1 cellular context compared by ENCODE assay signal in the genomic region with DNA sequence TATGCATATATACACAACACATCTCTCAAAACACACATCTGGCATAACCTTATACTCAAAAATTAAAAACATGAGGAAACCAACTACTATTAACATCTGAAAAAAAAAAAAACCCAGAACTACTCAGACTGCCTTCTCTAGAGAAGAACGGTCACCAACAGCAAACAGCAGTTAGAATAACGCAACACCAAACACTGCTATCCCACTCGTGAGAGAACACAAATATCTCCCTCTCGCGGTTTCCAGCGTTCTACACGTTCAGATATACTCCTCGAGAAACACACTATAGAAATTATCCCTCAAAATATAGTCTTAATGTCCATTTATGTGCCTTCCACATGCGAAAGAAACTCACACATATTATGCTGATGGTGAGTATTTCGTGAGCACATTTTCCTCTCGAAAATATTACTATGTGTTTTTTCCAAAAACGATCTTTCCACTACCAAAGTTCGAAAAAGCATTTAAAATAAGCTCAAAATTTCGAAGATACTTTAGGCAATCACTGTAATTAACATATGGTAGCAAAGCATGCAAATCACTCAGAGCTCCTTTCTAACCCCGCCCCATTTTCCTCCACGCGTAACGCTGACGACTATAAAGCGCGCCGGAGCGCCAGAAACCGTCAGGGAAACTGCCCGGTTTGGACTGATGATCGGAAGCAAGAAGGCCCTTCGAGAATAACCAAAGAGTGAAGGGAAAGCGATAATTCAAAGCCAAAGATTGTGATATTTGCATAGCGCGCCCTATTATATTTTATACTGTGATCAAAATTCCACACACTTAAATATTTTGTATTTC.
TF ChIP-seq lines count a peak whose summit lies in the region.

No MANE protein-coding gene starts in this region.

TF ChIP-seq in HepG2, 621 proteins besides CTCF, POLR2A, EP300 and RAD21 (continued from another document and continues in another):
- TF ChIP-seq RERE (CRISPR knock-in tag; IDR thresholded peaks at IDR 0.05; ENCODE audit: low read depth), result peak; percentile 79; the same call in 1 of the 2 replicates
- peak; percentile 98 for TF ChIP-seq SIN3A (IDR thresholded peaks at IDR 0.05; ENCODE audit: borderline replicate concordance, low read depth, low read length)
- no peak for TF ChIP-seq MZF1 (CRISPR knock-in tag; IDR thresholded peaks at IDR 0.05; ENCODE audit: borderline replicate concordance)
- TF ChIP-seq ZNF766 (CRISPR knock-in tag; IDR thresholded peaks at IDR 0.05; ENCODE audit: borderline replicate concordance), result peak; percentile 90; the same call in 1 of the 2 replicates
- TF ChIP-seq, protein P1, sequence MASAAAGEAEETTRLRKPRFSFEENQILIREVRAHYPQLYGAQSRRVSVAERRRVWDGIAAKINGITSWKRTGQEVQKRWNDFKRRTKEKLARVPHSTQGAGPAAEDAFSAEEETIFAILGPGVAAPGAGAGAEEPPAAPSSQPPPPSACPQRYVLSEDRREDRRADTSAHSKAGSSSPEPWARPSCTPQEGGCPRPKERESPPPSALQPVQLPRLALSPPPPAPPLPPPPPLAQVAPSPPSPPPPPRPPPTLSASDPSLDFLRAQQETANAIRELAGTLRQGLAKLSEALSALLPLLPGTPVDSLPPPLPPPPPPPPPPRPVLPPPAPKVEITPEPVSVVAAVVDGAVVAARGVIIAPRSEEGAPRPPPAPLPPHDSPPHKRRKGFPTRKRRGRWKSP (CRISPR knock-in tag; IDR thresholded peaks at IDR 0.05), result peak; percentile 88; the same call in 1 of the 2 replicates
- no peak; the same call in 1 of the 2 replicates for TF ChIP-seq ARHGAP35 (CRISPR knock-in tag; IDR thresholded peaks at IDR 0.05; ENCODE audit: borderline replicate concordance)
- peak; percentile 99 for TF ChIP-seq STAT6 (CRISPR knock-in tag; IDR thresholded peaks at IDR 0.05; ENCODE audit: borderline replicate concordance)
- TF ChIP-seq, protein P2, sequence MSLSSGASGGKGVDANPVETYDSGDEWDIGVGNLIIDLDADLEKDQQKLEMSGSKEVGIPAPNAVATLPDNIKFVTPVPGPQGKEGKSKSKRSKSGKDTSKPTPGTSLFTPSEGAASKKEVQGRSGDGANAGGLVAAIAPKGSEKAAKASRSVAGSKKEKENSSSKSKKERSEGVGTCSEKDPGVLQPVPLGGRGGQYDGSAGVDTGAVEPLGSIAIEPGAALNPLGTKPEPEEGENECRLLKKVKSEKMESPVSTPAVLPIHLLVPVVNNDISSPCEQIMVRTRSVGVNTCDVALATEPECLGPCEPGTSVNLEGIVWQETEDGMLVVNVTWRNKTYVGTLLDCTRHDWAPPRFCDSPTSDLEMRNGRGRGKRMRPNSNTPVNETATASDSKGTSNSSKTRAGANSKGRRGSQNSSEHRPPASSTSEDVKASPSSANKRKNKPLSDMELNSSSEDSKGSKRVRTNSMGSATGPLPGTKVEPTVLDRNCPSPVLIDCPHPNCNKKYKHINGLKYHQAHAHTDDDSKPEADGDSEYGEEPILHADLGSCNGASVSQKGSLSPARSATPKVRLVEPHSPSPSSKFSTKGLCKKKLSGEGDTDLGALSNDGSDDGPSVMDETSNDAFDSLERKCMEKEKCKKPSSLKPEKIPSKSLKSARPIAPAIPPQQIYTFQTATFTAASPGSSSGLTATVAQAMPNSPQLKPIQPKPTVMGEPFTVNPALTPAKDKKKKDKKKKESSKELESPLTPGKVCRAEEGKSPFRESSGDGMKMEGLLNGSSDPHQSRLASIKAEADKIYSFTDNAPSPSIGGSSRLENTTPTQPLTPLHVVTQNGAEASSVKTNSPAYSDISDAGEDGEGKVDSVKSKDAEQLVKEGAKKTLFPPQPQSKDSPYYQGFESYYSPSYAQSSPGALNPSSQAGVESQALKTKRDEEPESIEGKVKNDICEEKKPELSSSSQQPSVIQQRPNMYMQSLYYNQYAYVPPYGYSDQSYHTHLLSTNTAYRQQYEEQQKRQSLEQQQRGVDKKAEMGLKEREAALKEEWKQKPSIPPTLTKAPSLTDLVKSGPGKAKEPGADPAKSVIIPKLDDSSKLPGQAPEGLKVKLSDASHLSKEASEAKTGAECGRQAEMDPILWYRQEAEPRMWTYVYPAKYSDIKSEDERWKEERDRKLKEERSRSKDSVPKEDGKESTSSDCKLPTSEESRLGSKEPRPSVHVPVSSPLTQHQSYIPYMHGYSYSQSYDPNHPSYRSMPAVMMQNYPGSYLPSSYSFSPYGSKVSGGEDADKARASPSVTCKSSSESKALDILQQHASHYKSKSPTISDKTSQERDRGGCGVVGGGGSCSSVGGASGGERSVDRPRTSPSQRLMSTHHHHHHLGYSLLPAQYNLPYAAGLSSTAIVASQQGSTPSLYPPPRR (CRISPR knock-in tag; IDR thresholded peaks at IDR 0.05; ENCODE audit: borderline replicate concordance), result peak; percentile 83
- no peak; the same call in 1 of the 2 replicates for TF ChIP-seq PLSCR1 (CRISPR knock-in tag; IDR thresholded peaks at IDR 0.05; ENCODE audit: borderline replicate concordance)
- TF ChIP-seq FOXM1 (CRISPR knock-in tag; IDR thresholded peaks at IDR 0.05), result peak; percentile 90
- peak; percentile 83; the same call in 1 of the 2 replicates for TF ChIP-seq ZKSCAN8 (CRISPR knock-in tag; IDR thresholded peaks at IDR 0.05; ENCODE audit: borderline replicate concordance)
- peak; percentile 100 for TF ChIP-seq POLR2G (IDR thresholded peaks at IDR 0.05; ENCODE audit: low read depth, low read length)
- TF ChIP-seq MTF2 (CRISPR knock-in tag; IDR thresholded peaks at IDR 0.05; ENCODE audit: borderline replicate concordance), result no peak
- TF ChIP-seq HHEX (CRISPR knock-in tag; IDR thresholded peaks at IDR 0.05), result no peak
- TF ChIP-seq POLR2AphosphoS2 (IDR thresholded peaks at IDR 0.05; ENCODE audit: low read depth, low read length), result peak; percentile 100
- peak; percentile 100 for TF ChIP-seq CBX1 (IDR thresholded peaks at IDR 0.05; ENCODE audit: low read depth)
- peak; percentile 90 for TF ChIP-seq HMG20B (CRISPR knock-in tag; conservative IDR thresholded peaks at IDR 0.05)
- peak; percentile 88 for TF ChIP-seq RXRB (CRISPR knock-in tag; IDR thresholded peaks at IDR 0.05; ENCODE audit: borderline replicate concordance)
- TF ChIP-seq NCOR1 (IDR thresholded peaks at IDR 0.05; ENCODE audit: borderline replicate concordance, low read length), result peak; percentile 43; the same call in 1 of the 2 replicates
- no peak for TF ChIP-seq GPBP1L1 (CRISPR knock-in tag; IDR thresholded peaks at IDR 0.05)
- no peak for TF ChIP-seq E2F5 (CRISPR knock-in tag; conservative IDR thresholded peaks at IDR 0.05)
- TF ChIP-seq MXI1 (IDR thresholded peaks at IDR 0.05; ENCODE audit: borderline replicate concordance, low read depth, low read length), result peak; percentile 84; the same call in 2 of the 3 replicates
- peak; percentile 100 for TF ChIP-seq NONO (IDR thresholded peaks at IDR 0.05)
- TF ChIP-seq NONO (CRISPR knock-in tag; conservative IDR thresholded peaks at IDR 0.05), result peak; percentile 100
- peak; percentile 67; the same call in 1 of the 2 replicates for TF ChIP-seq HNF4G (IDR thresholded peaks at IDR 0.05; ENCODE audit: borderline replicate concordance, low read depth, low read length)
- peak; percentile 74; the same call in 1 of the 2 replicates for TF ChIP-seq HNF4G (CRISPR knock-in tag; IDR thresholded peaks at IDR 0.05; ENCODE audit: borderline replicate concordance, low read depth)
- peak; percentile 84; the same call in 1 of the 2 replicates for TF ChIP-seq POGK (CRISPR knock-in tag; conservative IDR thresholded peaks at IDR 0.05)
- TF ChIP-seq, protein P3, sequence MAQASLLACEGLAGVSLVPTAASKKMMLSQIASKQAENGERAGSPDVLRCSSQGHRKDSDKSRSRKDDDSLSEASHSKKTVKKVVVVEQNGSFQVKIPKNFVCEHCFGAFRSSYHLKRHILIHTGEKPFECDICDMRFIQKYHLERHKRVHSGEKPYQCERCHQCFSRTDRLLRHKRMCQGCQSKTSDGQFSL (CRISPR knock-in tag; IDR thresholded peaks at IDR 0.05), result peak; percentile 84
- no peak for TF ChIP-seq ZNF530 (CRISPR knock-in tag; IDR thresholded peaks at IDR 0.05; ENCODE audit: low read depth)
- TF ChIP-seq RCOR2 (CRISPR knock-in tag; IDR thresholded peaks at IDR 0.05), result peak; percentile 79; the same call in 1 of the 2 replicates
- 0 out of 2 replicates have a peak, but pooled peaks have one; percentile 11 for TF ChIP-seq IRX3 (CRISPR knock-in tag; IDR thresholded peaks at IDR 0.05; ENCODE audit: borderline replicate concordance, low read depth)
- TF ChIP-seq HOXD1 (CRISPR knock-in tag; IDR thresholded peaks at IDR 0.05), result peak; percentile 92
